Comparison of ENCODE assay signal across 8 cellular contexts in the genomic region with DNA sequence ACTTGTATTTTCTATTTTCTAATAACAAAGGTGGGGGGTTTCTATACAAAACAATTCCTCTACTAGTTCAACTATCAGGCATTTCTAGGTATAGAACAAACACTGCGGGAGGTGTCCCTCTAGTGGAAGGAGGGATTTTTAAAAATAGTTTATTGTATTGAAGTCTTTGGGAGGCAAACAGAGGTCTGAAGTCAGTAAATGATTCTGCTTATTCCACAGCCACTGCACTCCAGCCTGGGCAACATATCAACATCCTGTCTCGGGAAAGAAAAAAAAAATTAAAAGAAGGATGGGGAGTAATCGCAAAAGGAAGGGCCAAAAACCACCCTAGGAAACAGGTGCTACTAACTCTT. TPM values are rescaled to one million over a fixed set of nuclear protein-coding genes. Genes with fewer than 3 reads are reported as not detected.
DNase-seq lines count a peak whose midpoint lies in the region; ATAC-seq and TF ChIP-seq lines count a peak whose summit lies in the region.

No MANE protein-coding gene starts in this region.

- no peaks in the 10 kb centered on the region for H3K9me3 ChIP-seq in ovary

- H3K4me3 ChIP-seq in ovary, result peak overlapping the region; percentile 8

- no peak for TF ChIP-seq EP300 in ovary (IDR thresholded peaks at IDR 0.05)

- peaks cover 21% of the 10 kb centered on the region for H3K4me1 Mint-ChIP-seq in activated CD4-positive, alpha-beta memory T cell treated with anti-CD3 and anti-CD28 coated beads for 36 hours (ENCODE audit: low read depth)

- H3K4me1 ChIP-seq in foreskin keratinocyte (no peaks in the 10 kb centered on the region), ovary (ENCODE audit: insufficient read depth) (peaks cover 7% of the 10 kb centered on the region)

- TF ChIP-seq CTCF in foreskin keratinocyte (conservative IDR thresholded peaks at IDR 0.05) (no peak), ovary (IDR thresholded peaks at IDR 0.05) (no peak)

- peak; percentile 80 for DNase-seq in NCI-H510A treated with DMSO at 0.1 percent for 48 hours (lab: John Stamatoyannopoulos, UW)
- DNase-seq in NCI-H510A (lab: John Stamatoyannopoulos, UW), result no peak
- DNase-seq in NCI-H2029 treated with DMSO at 0.1 percent for 48 hours (lab: John Stamatoyannopoulos, UW), result peak; percentile 49
- no peak for DNase-seq in activated CD4-positive, alpha-beta memory T cell treated with anti-CD3 and anti-CD28 coated beads for 36 hours
- no peak for DNase-seq in foreskin keratinocyte
- DNase-seq in ovary, result peak in 1 of 5 donors; percentile 38

- H3K27me3 ChIP-seq in foreskin keratinocyte (no peaks in the 10 kb centered on the region), ovary (no peaks in the 10 kb centered on the region)

- no peak for TF ChIP-seq POLR2A in ovary (IDR thresholded peaks at IDR 0.05)

- H3K36me3 ChIP-seq in ovary, result no peaks in the 10 kb centered on the region

- no peaks in the 10 kb centered on the region for H3K27me3 Mint-ChIP-seq in activated CD4-positive, alpha-beta memory T cell treated with anti-CD3 and anti-CD28 coated beads for 36 hours

- peaks cover 4% of the 10 kb centered on the region for H3K36me3 Mint-ChIP-seq in activated CD4-positive, alpha-beta memory T cell treated with anti-CD3 and anti-CD28 coated beads for 36 hours

- peak overlapping the region; percentile 92 for H3K4me3 Mint-ChIP-seq in activated CD4-positive, alpha-beta memory T cell treated with anti-CD3 and anti-CD28 coated beads for 36 hours

- peak overlapping the region; percentile 53 for H3K27ac Mint-ChIP-seq in activated CD4-positive, alpha-beta memory T cell treated with anti-CD3 and anti-CD28 coated beads for 36 hours

- intact Hi-C loops in activated CD4-positive, alpha-beta memory T cell treated with anti-CD3 and anti-CD28 coated beads for 36 hours (cut with micrococcal nuclease), result loop anchor here (1.0 to 2.0 kb wide), 2 partner anchors 53 to 151 kb away; partner anchors contain the start of gene MRTFB
- intact Hi-C loops in ovary (cut with DNase I), result loop anchor here in 2 of 4 donors (2.0 to 5.0 kb wide), 2 partner anchors 52 to 53 kb away; no protein-coding TSS in a partner anchor

- CTCF ChIA-PET in activated CD4-positive, alpha-beta memory T cell treated with anti-CD3 and anti-CD28 coated beads for 36 hours (lab: Charles Lee), result interaction anchor here (0.6 to 2.6 kb wide), 44 partner anchors 8 to 1824 kb away, joined by 3 to 26 read pairs (median 4); partner anchors contain the start of gene MRTFB

- 0 to 1% (median 0%) methylated on average over 3 of the region's 3 CpGs for WGBS in ovary, 3 donors

- no peaks in the 10 kb centered on the region for H3K9me3 Mint-ChIP-seq in activated CD4-positive, alpha-beta memory T cell treated with anti-CD3 and anti-CD28 coated beads for 36 hours

- POLR2A ChIA-PET in activated CD4-positive, alpha-beta memory T cell treated with anti-CD3 and anti-CD28 coated beads for 36 hours (lab: Charles Lee), result interaction anchor here (1.4 kb wide), 1 partner anchor 367 kb away, joined by 3 read pairs; no protein-coding TSS in a partner anchor

- H3K27ac ChIP-seq in foreskin keratinocyte, result no peak overlapping the region
- peak overlapping the region in 1 of 2 donors; percentile 43 for H3K27ac ChIP-seq in ovary

- ATAC-seq in foreskin keratinocyte (peak; percentile 33), HG02938 (IDR thresholded peaks at IDR 0.05; ENCODE audit: unreplicated experiment) (no peak), GM21576 (IDR thresholded peaks at IDR 0.05; ENCODE audit: unreplicated experiment) (no peak)

RNA-seq across cellular contexts. Expression of gene ERCC4, which starts 0.6 kb away (rescaled TPM):
- total RNA-seq in activated CD4-positive, alpha-beta memory T cell treated with anti-CD3 and anti-CD28 coated beads for 36 hours, result 10 to 100 TPM; 11.0 to 14.1 TPM
- total RNA-seq in foreskin keratinocyte (6.3 and 7.2 TPM in 2 replicates), ovary (10 to 100 TPM in 5 of 7 donors, 1 to 10 TPM in 2; 7.4 to 21.4 (median 17.7) TPM)
- polyA plus RNA-seq in foreskin keratinocyte (1.0 and 1.3 TPM in 2 replicates), ovary (1 to 10 TPM; 2.8 to 5.8 TPM)

Comparison
In these comparisons a context has a peak if more than half of its experiments do, and no peak if none do; other contexts are left out.
1. DNase-seq: peak in NCI-H510A treated with DMSO at 0.1 percent for 48 hours (single experiment) and NCI-H2029 treated with DMSO at 0.1 percent for 48 hours (single experiment); none in NCI-H510A (single experiment), activated CD4-positive, alpha-beta memory T cell treated with anti-CD3 and anti-CD28 coated beads for 36 hours (single experiment) and foreskin keratinocyte (0 of 2).